Comparison of ENCODE assay signal across 7 cellular contexts in the genomic region with DNA sequence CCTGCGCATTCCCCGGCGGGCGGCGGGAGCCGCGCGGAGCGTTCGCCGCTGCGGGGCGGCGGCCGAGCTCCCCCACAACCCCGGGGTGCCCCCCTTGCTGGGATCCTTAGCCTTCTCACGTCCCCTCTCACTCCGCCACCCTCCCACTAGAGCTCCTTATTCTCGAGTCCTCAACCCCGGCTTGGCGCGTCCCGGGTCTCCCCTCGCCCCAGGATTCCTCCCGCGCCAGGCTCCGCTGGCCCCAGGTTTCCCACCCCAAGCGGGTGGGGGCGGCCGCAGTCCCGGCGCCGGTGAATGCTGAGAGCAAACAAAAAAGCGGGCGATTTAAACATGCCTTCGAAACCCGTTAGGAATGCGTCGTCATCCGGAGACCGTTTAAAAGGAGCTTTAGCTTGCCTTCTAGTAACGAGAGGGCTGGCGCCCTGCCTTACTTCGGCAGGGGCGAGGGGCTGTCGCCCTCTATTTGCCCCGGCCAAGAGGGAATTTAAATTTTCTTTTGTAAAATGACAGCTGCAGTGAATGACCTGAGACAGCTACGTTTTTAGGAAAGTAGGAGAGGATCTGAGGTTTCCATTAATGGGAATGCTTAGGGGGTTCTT.
A peak's percentile ranks its signal among the peaks of the same experiment; 100 is the strongest.
DNase-seq lines count a peak whose midpoint lies in the region; ATAC-seq lines count a peak whose summit lies in the region.

No MANE protein-coding gene starts in this region.

- peak overlapping the region; percentile 82 for H3K27ac ChIP-seq in caudate nucleus (ENCODE audit: low read depth, low read length)

- peak; percentile 79 for DNase-seq in EL
- peak in 40 of 76 experiments; percentile 4 to 65 (median 36) for DNase-seq in HUDEP-2 (lab: John Stamatoyannopoulos, UW; ENCODE audit: unreplicated experiment in 76 of 76)
- DNase-seq in SIG-M5 treated with dmso at 0.1 percent for 504 hours (lab: John Stamatoyannopoulos, UW; ENCODE audit: unreplicated experiment), result peak; percentile 68
- peak in 35 of 61 donors; percentile 7 to 80 (median 52) for DNase-seq in caudate nucleus (lab: John Stamatoyannopoulos, UW)
- peak; percentile 80 for DNase-seq in kidney tubule cell (ENCODE audit: low spot score)
- DNase-seq in stimulated activated CD4-positive, alpha-beta T cell treated with anti-CD3 and anti-CD28 coated beads, TNF-alpha, amount 100 ng/mL, for 24 hours (ENCODE audit: low read depth in 3 of 3), result peak in 2 of 3 experiments; percentile 12 to 31

- peak; percentile 1 for ATAC-seq in GM21367 (IDR thresholded peaks at IDR 0.05; ENCODE audit: unreplicated experiment)

Comparison
In these comparisons a context has a peak if more than half of its experiments do, and no peak if none do; other contexts are left out.
1. Peak in every context shown above with its lines: DNase-seq, ATAC-seq and H3K27ac ChIP-seq.
2. DNase-seq: peak in every context shown above with its lines; median percentile 80 in kidney tubule cell; 79 in EL; 68 in SIG-M5 treated with dmso at 0.1 percent for 504 hours; 52 in caudate nucleus; 36 in HUDEP-2; 22 in stimulated activated CD4-positive, alpha-beta T cell treated with anti-CD3 and anti-CD28 coated beads, TNF-alpha, amount 100 ng/mL, for 24 hours.